Comparison of ENCODE assay signal across 1 cellular context in genomic region chr18:50833496-50833895, GRCh38. TPM values are rescaled to one million over a fixed set of nuclear protein-coding genes. Genes with fewer than 3 reads are reported as not detected.
"Had no signal": no experiment of that assay in that cellular context is flagged by ENCODE, and none has a peak within 500 bp of the region (broad histone marks: within the 10 kb centered on the region; RNA-seq: fewer than 3 reads in every experiment).

No MANE protein-coding gene starts in this region.

RNA-seq across cellular contexts. Expression of gene MRO, which starts 13.7 kb away (rescaled TPM):
- total RNA-seq: vagina had no signal
